Comparison of ENCODE assay signal across 16 cellular contexts in the genomic region with DNA sequence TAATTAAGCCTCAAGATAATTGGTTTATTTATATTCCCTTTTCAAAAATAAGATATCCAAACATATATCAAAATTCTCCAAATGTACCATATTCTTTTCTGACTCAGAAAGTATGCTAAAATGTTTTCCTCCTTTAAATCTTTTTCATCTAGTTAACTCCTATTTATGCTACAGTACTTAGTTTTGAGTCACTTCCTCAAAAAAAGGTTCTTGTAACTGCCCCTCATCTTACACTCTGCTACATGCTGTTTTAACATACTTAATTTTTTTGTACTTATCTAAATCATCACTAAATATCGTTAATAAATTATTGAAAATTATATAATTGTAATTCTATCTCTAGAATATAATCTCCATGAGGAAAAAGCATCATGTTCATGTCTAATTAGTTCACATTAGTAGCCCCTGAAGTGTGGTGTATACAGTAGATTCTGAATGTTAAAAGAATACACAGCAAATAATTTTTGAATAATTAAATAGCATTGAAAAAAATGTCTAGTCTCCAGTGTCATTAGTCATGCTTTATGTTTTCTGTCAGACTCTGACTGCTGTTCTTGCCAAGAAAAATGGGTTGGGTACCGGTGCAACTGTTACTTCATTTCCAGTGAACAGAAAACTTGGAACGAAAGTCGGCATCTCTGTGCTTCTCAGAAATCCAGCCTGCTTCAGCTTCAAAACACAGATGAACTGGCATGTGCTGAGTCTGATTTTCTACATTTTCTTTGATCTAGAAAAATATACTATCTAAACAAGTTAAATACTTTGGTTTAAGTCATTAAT. TPM values are rescaled to one million over a fixed set of nuclear protein-coding genes. Genes with fewer than 3 reads are reported as not detected.
DNase-seq lines count a peak whose midpoint lies in the region; ATAC-seq and TF ChIP-seq lines count a peak whose summit lies in the region.
"Had no signal": no experiment of that assay in that cellular context is flagged by ENCODE, and none has a peak within 500 bp of the region (broad histone marks: within the 10 kb centered on the region; RNA-seq: fewer than 3 reads in every experiment).

No MANE protein-coding gene starts in this region.

- H3K4me3 Mint-ChIP-seq in CD14-positive monocyte, result no peak overlapping the region

- H3K36me3 ChIP-seq in A673 (ENCODE audit: insufficient read depth, low read length, poor library complexity, severe bottlenecking) (no peaks in the 10 kb centered on the region), lower lobe of right lung (no peaks in the 10 kb centered on the region)
- H3K36me3 ChIP-seq: upper lobe of left lung had no signal

- H3K4me3 ChIP-seq in A673 (ENCODE audit: low read depth, low read length, poor library complexity, severe bottlenecking) (no peak overlapping the region), lower lobe of right lung (no peak overlapping the region)
- H3K4me3 ChIP-seq: upper lobe of left lung had no signal

- POLR2A ChIA-PET in A673 (lab: Charles Lee; ENCODE audit: low non-redundant PET), result no interaction called here

- no peaks in the 10 kb centered on the region for H3K4me1 ChIP-seq in A673 (ENCODE audit: insufficient read depth, low read length, poor library complexity, severe bottlenecking)
- H3K4me1 ChIP-seq in foreskin keratinocyte, result no peaks in the 10 kb centered on the region
- no peaks in the 10 kb centered on the region for H3K4me1 ChIP-seq in lower lobe of right lung
- H3K4me1 ChIP-seq: upper lobe of left lung had no signal

- no peaks in the 10 kb centered on the region for H3K9me3 ChIP-seq in A673 (ENCODE audit: low read depth, low read length, poor library complexity, severe bottlenecking)
- no peaks in the 10 kb centered on the region for H3K9me3 ChIP-seq in lower lobe of right lung
- H3K9me3 ChIP-seq: upper lobe of left lung had no signal

- no TSS peak for BruUV-seq in A673 (replicated peaks; lab: Mats Ljungman, UMichigan)

- no peaks in the 10 kb centered on the region for H3K36me3 Mint-ChIP-seq in CD14-positive monocyte

- H3K4me1 Mint-ChIP-seq in CD14-positive monocyte, result no peaks in the 10 kb centered on the region

- intact Hi-C loops in A673 (cut with micrococcal nuclease; ENCODE audit: unreplicated experiment) (no loop called here), CD14-positive monocyte (cut with micrococcal nuclease) (no loop called here), lower lobe of right lung (cut with DNase I) (no loop called here)

- H3K27ac ChIP-seq in A673 (ENCODE audit: low read depth, low read length, poor library complexity, severe bottlenecking) (no peak overlapping the region), foreskin keratinocyte (no peak overlapping the region), lower lobe of right lung (no peak overlapping the region)
- H3K27ac ChIP-seq: upper lobe of left lung had no signal

- H3K9me3 Mint-ChIP-seq in CD14-positive monocyte, result peaks cover 0 to 5% (median 0%) of the 10 kb centered on the region in 7 donors
- H3K9me3 Mint-ChIP-seq: T-cell had no signal

- TF ChIP-seq CTCF in A673 (conservative IDR thresholded peaks at IDR 0.05; ENCODE audit: low read depth, low read length) (no peak), foreskin keratinocyte (conservative IDR thresholded peaks at IDR 0.05) (no peak), CD14-positive monocyte (IDR thresholded peaks at IDR 0.05) (no peak), lower lobe of right lung (IDR thresholded peaks at IDR 0.05) (no peak)

- H3K27me3 ChIP-seq in A673 (replicated peaks; ENCODE audit: insufficient read depth, low read depth, low read length, poor library complexity), result no peaks in the 10 kb centered on the region
- H3K27me3 ChIP-seq in foreskin keratinocyte, result no peaks in the 10 kb centered on the region
- H3K27me3 ChIP-seq in lower lobe of right lung (ENCODE audit: low read depth), result no peaks in the 10 kb centered on the region
- H3K27me3 ChIP-seq: upper lobe of left lung had no signal

- peak; percentile 24 for ATAC-seq in foreskin keratinocyte
- no peak for ATAC-seq in lower lobe of right lung
- ATAC-seq: T-cell had no signal

- CTCF ChIA-PET in A673 (lab: Charles Lee), result no interaction called here

- no peak overlapping the region for H3K27ac Mint-ChIP-seq in CD14-positive monocyte
- H3K27ac Mint-ChIP-seq: progenitor cell of endocrine pancreas had no signal

- DNase-seq in A673 (ENCODE audit: low spot score) (peak; percentile 22), GM03348 (ENCODE audit: low spot score) (peak; percentile 9), astrocyte of the hippocampus (ENCODE audit: low read depth, low spot score) (peak; percentile 18), foreskin keratinocyte (peak in 1 of 2 donors; percentile 21), C1 segment of cervical spinal cord (lab: John Stamatoyannopoulos, UW) (no peak), CD14-positive monocyte (ENCODE audit: low spot score) (no peak), lower lobe of right lung (no peak)
- DNase-seq: activated CD4-positive, CD25-positive, alpha-beta regulatory T cell treated with anti-CD3 and anti-CD28 coated beads, Interleukin-2, amount 50 U/mL, for 72 hours; effector CD8-positive, alpha-beta T cell; GF-D8; islet precursor cell; NCI-H1417; NCI-H345; T-cell; upper lobe of left lung had no signal

- no peaks in the 10 kb centered on the region for H3K27me3 Mint-ChIP-seq in CD14-positive monocyte (ENCODE audit: low read depth in 3 of 3)
- H3K27me3 Mint-ChIP-seq: progenitor cell of endocrine pancreas, T-cell had no signal

RNA-seq across cellular contexts. Expression of gene KLRD1, which starts 3.4 kb away (rescaled TPM):
- 0.02 and 0.31 TPM in 2 replicates for total RNA-seq in A673 (2021)
- not detected in 2 replicates for total RNA-seq in foreskin keratinocyte
- not detected in 2 replicates for polyA plus RNA-seq in foreskin keratinocyte
- polyA plus RNA-seq in CD14-positive monocyte, result under 1 TPM; 0.51 to 0.79 TPM
- 13.6 TPM for total RNA-seq in lower lobe of right lung

Comparison
In these comparisons a context has a peak if more than half of its experiments do, and no peak if none do; other contexts are left out.
1. DNase-seq: peak in A673 (single experiment), GM03348 (single experiment) and astrocyte of the hippocampus (single experiment); none in C1 segment of cervical spinal cord (0 of 14), CD14-positive monocyte (single experiment) and lower lobe of right lung (single experiment).
2. RNA of gene KLRD1, which starts 3.4 kb away (total RNA-seq): 13.6 TPM in lower lobe of right lung (single experiment); 0.02 to 0.31 TPM in A673 and not detected in foreskin keratinocyte; every median in the first group is over 10 times any median in the second.